ENCODE assay signal across 8 cellular contexts in genomic region chr1:150256549-150257341, GRCh38. TPM values are rescaled to one million over a fixed set of nuclear protein-coding genes. Genes with fewer than 3 reads are reported as not detected.
A peak's percentile ranks its signal among the peaks of the same experiment; 100 is the strongest.
DNase-seq lines count a peak whose midpoint lies in the region; ATAC-seq and TF ChIP-seq lines count a peak whose summit lies in the region.
"Had no signal": no experiment of that assay in that cellular context is flagged by ENCODE, and none has a peak within 500 bp of the region (broad histone marks: within the 10 kb centered on the region; RNA-seq: fewer than 3 reads in every experiment).

No MANE protein-coding gene starts in this region.

- H3K9me3 Mint-ChIP-seq in HFFc6: no peaks in the 10 kb centered on the region
- H3K9me3 Mint-ChIP-seq in osteocyte (ENCODE audit: unreplicated experiment): no peaks in the 10 kb centered on the region

- H3K4me3 Mint-ChIP-seq in HFFc6: peak overlapping the region; percentile 79
- peak overlapping the region; percentile 51 for H3K4me3 Mint-ChIP-seq in osteocyte (ENCODE audit: unreplicated experiment)

- ATAC-seq in GM19023 (IDR thresholded peaks at IDR 0.05; ENCODE audit: unreplicated experiment): no peak

- H3K4me1 Mint-ChIP-seq in HFFc6 (ENCODE audit: low read depth): peaks cover 37% of the 10 kb centered on the region
- peaks cover 38% of the 10 kb centered on the region for H3K4me1 Mint-ChIP-seq in osteocyte (ENCODE audit: unreplicated experiment)

- TF ChIP-seq CTCF in HFFc6 (IDR thresholded peaks at IDR 0.05) (no peak), choroid plexus epithelial cell (conservative IDR thresholded peaks at IDR 0.05; ENCODE audit: low read depth, low read length) (no peak), osteocyte (IDR thresholded peaks at IDR 0.05) (no peak)

- H3K36me3 Mint-ChIP-seq in HFFc6 (ENCODE audit: low read depth): no peaks in the 10 kb centered on the region
- H3K36me3 Mint-ChIP-seq in osteocyte (ENCODE audit: unreplicated experiment): no peaks in the 10 kb centered on the region

- peak overlapping the region; percentile 78 for H3K27ac Mint-ChIP-seq in HFFc6
- H3K27ac Mint-ChIP-seq in osteocyte (ENCODE audit: unreplicated experiment): peak overlapping the region; percentile 92

- DNase-seq in HFFc6: no peak
- DNase-seq in choroid plexus epithelial cell (ENCODE audit: low read depth): peak; percentile 31
- no peak for DNase-seq in osteocyte (ENCODE audit: extremely low spot score, unreplicated experiment)
- DNase-seq in SW 1271 (lab: John Stamatoyannopoulos, UW): no peak
- no peak for DNase-seq in effector CD8-positive, alpha-beta T cell (lab: John Stamatoyannopoulos, UW)

- H3K27me3 Mint-ChIP-seq in HFFc6 (ENCODE audit: insufficient read depth) (peaks cover 21% of the 10 kb centered on the region), osteocyte (ENCODE audit: unreplicated experiment) (peaks cover 16% of the 10 kb centered on the region)

- H3K4me3 ChIP-seq in choroid plexus epithelial cell (ENCODE audit: low read depth, low read length): no peak overlapping the region
- H3K4me3 ChIP-seq: lung had no signal

RNA-seq across cellular contexts. Expression of gene CA14, which starts 0.8 kb away (rescaled TPM):
- total RNA-seq in HFFc6 (2021; fragmentation: NEBNext Ultra II Directional; extraction: Animal tissue kit (Norgen Biotek cat#: 25700)): not detected
- not detected in 2 replicates for total RNA-seq in osteocyte
- total RNA-seq: LHCN-M2 had no signal

RNA-seq across cellular contexts. Expression of gene APH1A, which starts 12.1 kb away (rescaled TPM):
- total RNA-seq in HFFc6 (2021; fragmentation: NEBNext Ultra II Directional; extraction: Animal tissue kit (Norgen Biotek cat#: 25700)): 100 to 1,000 TPM; 104 to 119 (median 107) TPM
- total RNA-seq in osteocyte: 138 and 147 TPM in 2 replicates

RNA-seq across cellular contexts. Expression of gene C1orf54, which starts 15.8 kb away (rescaled TPM):
- 1 to 10 TPM; 2.3 to 8.0 (median 5.9) TPM for total RNA-seq in HFFc6 (2021; fragmentation: NEBNext Ultra II Directional; extraction: Animal tissue kit (Norgen Biotek cat#: 25700))
- 49.9 and 55.6 TPM in 2 replicates for total RNA-seq in osteocyte

RNA-seq across cellular contexts. Expression of gene ANP32E, which starts 20.8 kb away (rescaled TPM):
- total RNA-seq in HFFc6 (2021; fragmentation: NEBNext Ultra II Directional; extraction: Animal tissue kit (Norgen Biotek cat#: 25700)): 10 to 100 TPM; 33.9 to 67.3 (median 62.4) TPM
- 29.5 and 32.2 TPM in 2 replicates for total RNA-seq in osteocyte

RNA-seq across cellular contexts. Expression of gene CIART, which starts 25.6 kb away (rescaled TPM):
- 1 to 10 TPM; 5.6 to 9.8 (median 8.0) TPM for total RNA-seq in HFFc6 (2021; fragmentation: NEBNext Ultra II Directional; extraction: Animal tissue kit (Norgen Biotek cat#: 25700))
- 3.4 and 5.3 TPM in 2 replicates for total RNA-seq in osteocyte
